8 cellular contexts compared by ENCODE assay signal in genomic region chr5:14628346-14628745, GRCh38. TPM values are rescaled to one million over a fixed set of nuclear protein-coding genes. Genes with fewer than 3 reads are reported as not detected.
DNase-seq lines count a peak whose midpoint lies in the region; ATAC-seq and TF ChIP-seq lines count a peak whose summit lies in the region.

No MANE protein-coding gene starts in this region.

- TF ChIP-seq CTCF in MM.1S (IDR thresholded peaks at IDR 0.05; ENCODE audit: low read length) (no peak), foreskin keratinocyte (conservative IDR thresholded peaks at IDR 0.05) (no peak)

- H3K4me3 ChIP-seq in MM.1S (ENCODE audit: low read length) = no peak overlapping the region

- H3K9ac ChIP-seq in MM.1S (ENCODE audit: low read length) = no peak overlapping the region

- no peak overlapping the region for H3K27ac ChIP-seq in MM.1S (ENCODE audit: low read length)
- no peak overlapping the region for H3K27ac ChIP-seq in foreskin keratinocyte

- H3K4me2 ChIP-seq in MM.1S (ENCODE audit: low read depth, low read length) = no peak overlapping the region

- no peaks in the 10 kb centered on the region; the same call in 1 of the 2 replicates for H4K20me1 ChIP-seq in MM.1S (ENCODE audit: insufficient read depth, low read length)

- no peaks in the 10 kb centered on the region for H3K9me3 ChIP-seq in MM.1S (replicated peaks; ENCODE audit: insufficient read depth, low read length)

- H3K79me2 ChIP-seq in MM.1S (ENCODE audit: low read length) = no peaks in the 10 kb centered on the region

- H3F3A ChIP-seq in MM.1S (ENCODE audit: insufficient read depth, low read length) = peaks cover 11% of the 10 kb centered on the region

- no peak overlapping the region for H2AFZ ChIP-seq in MM.1S (ENCODE audit: low read length)

- no peaks in the 10 kb centered on the region for H3K9me2 ChIP-seq in MM.1S (replicated peaks; ENCODE audit: insufficient read depth, low read length)

- H3K27me3 ChIP-seq in MM.1S (replicated peaks; ENCODE audit: insufficient read depth, low read length) (no peaks in the 10 kb centered on the region), foreskin keratinocyte (no peaks in the 10 kb centered on the region)

- H3K36me3 ChIP-seq in MM.1S (replicated peaks; ENCODE audit: insufficient read depth, low read length) = no peaks in the 10 kb centered on the region

- ATAC-seq in foreskin keratinocyte (peak; percentile 80), GM21737 (IDR thresholded peaks at IDR 0.05; ENCODE audit: unreplicated experiment) (no peak), HG03342 (IDR thresholded peaks at IDR 0.05; ENCODE audit: unreplicated experiment) (no peak), GM21619 (IDR thresholded peaks at IDR 0.05; ENCODE audit: unreplicated experiment) (no peak)

- H3K4me1 ChIP-seq in MM.1S (ENCODE audit: low read length) (peaks cover 13% of the 10 kb centered on the region), foreskin keratinocyte (no peaks in the 10 kb centered on the region)

- DNase-seq in Daoy (ENCODE audit: low read depth) (peak; percentile 56), MM.1S (peak; percentile 73), foreskin keratinocyte (peak; percentile 24 to 44)
- peak; percentile 9 for DNase-seq in activated CD8-positive, alpha-beta memory T cell treated with anti-CD3 and anti-CD28 coated beads, Interleukin-2, amount 50 U/mL, for 1 hour (ENCODE audit: extremely low read depth)
- peak; percentile 57 for DNase-seq in stimulated activated CD4-positive, alpha-beta T cell treated with anti-CD3 and anti-CD28 coated beads, Interleukin-4, amount 100 ng/mL, for 1 hour

RNA-seq across cellular contexts. Expression of gene OTULIN, which starts 36.2 kb away (rescaled TPM):
- total RNA-seq in Daoy (2014; rRNA removed; shearing (Covaris generic)) = 13.6 and 29.2 TPM in 2 replicates
- total RNA-seq in foreskin keratinocyte = 25.2 and 26.2 TPM in 2 replicates
- 9.0 and 11.4 TPM in 2 replicates for polyA plus RNA-seq in foreskin keratinocyte

RNA-seq across cellular contexts. Expression of gene OTULINL, which starts 46.8 kb away (rescaled TPM):
- total RNA-seq in Daoy (2014; rRNA removed; shearing (Covaris generic)) = 1.6 and 1.9 TPM in 2 replicates
- 1.8 and 2.0 TPM in 2 replicates for total RNA-seq in foreskin keratinocyte
- polyA plus RNA-seq in foreskin keratinocyte = 1.0 and 1.2 TPM in 2 replicates

Comparison
In these comparisons a context has a peak if more than half of its experiments do, and no peak if none do; other contexts are left out.
1. DNase-seq: peak in every context shown above with its lines; median percentile 73 in MM.1S; 57 in stimulated activated CD4-positive, alpha-beta T cell treated with anti-CD3 and anti-CD28 coated beads, Interleukin-4, amount 100 ng/mL, for 1 hour; 56 in Daoy; 34 in foreskin keratinocyte; 9 in activated CD8-positive, alpha-beta memory T cell treated with anti-CD3 and anti-CD28 coated beads, Interleukin-2, amount 50 U/mL, for 1 hour.